In the genomic region with DNA sequence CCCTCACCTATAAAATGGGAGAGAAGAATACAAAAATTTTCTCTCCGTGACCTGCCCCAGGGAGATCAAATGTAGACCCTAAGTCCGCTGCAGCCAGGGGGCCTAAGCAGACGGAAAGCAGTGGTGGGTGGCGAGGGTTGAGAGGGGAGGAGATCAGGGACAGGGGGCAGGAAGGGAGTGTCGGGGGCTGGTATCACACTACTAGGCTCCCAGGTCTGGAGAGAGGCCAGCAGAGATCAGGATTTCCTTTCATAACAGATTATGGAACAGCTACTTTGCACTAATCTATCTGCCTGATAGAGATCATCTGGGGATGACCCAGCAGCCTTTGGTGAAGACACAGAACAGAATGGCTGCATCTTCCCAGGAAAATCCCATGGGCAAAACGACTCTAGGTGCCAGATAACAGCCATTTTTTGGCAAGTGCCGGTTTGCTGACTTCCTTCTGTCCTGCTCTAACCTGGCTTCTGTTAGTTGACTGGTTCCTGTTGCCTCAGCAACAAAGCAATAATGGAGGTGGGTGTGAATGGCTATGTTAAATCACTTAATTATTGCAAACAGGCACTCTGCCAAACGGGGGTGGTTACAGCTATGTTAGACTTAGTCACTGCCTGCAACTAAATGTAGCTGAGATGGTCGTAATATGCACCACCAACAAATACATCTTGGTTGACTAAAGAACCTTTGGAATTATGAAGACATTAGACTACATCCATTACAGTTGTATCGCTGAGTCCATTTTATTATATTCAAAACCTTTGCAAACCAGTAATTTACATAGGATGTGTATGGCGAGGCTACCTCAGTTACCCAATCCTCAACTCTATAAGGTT, we compare ENCODE assay signal across 8 cellular contexts. TPM values are rescaled to one million over a fixed set of nuclear protein-coding genes. Genes with fewer than 3 reads are reported as not detected.
DNase-seq lines count a peak whose midpoint lies in the region; ATAC-seq, FAIRE-seq and TF ChIP-seq lines count a peak whose summit lies in the region.

No MANE protein-coding gene starts in this region.

- H3K36me3 Mint-ChIP-seq in activated CD4-positive, alpha-beta T cell treated with anti-CD3 and anti-CD28 coated beads, Interleukin-2, amount 10 ng/mL, durations not matched to agents 7 days and 5 days (ENCODE audit: low read depth): peaks cover 8% of the 10 kb centered on the region
- H3K36me3 Mint-ChIP-seq in nephron (ENCODE audit: low read depth): no peaks in the 10 kb centered on the region

- H3K27me3 Mint-ChIP-seq in activated CD4-positive, alpha-beta T cell treated with anti-CD3 and anti-CD28 coated beads, Interleukin-2, amount 10 ng/mL, durations not matched to agents 7 days and 5 days: no peaks in the 10 kb centered on the region
- peaks cover 5% of the 10 kb centered on the region for H3K27me3 Mint-ChIP-seq in nephron (ENCODE audit: low read depth)

- H3K4me1 Mint-ChIP-seq in activated CD4-positive, alpha-beta T cell treated with anti-CD3 and anti-CD28 coated beads, Interleukin-2, amount 10 ng/mL, durations not matched to agents 7 days and 5 days: peaks cover 87% of the 10 kb centered on the region
- H3K4me1 Mint-ChIP-seq in nephron: peaks cover 60% of the 10 kb centered on the region

- H3K27ac Mint-ChIP-seq in activated CD4-positive, alpha-beta T cell treated with anti-CD3 and anti-CD28 coated beads, Interleukin-2, amount 10 ng/mL, durations not matched to agents 7 days and 5 days: peak overlapping the region; percentile 39
- peak overlapping the region; percentile 94 to 97 (median 95) for H3K27ac Mint-ChIP-seq in nephron

- POLR2A ChIA-PET in activated CD4-positive, alpha-beta T cell treated with anti-CD3 and anti-CD28 coated beads, Interleukin-2, amount 10 ng/mL, durations not matched to agents 7 days and 5 days (lab: Charles Lee): no interaction called here

- no peak overlapping the region for H3K4me3 Mint-ChIP-seq in activated CD4-positive, alpha-beta T cell treated with anti-CD3 and anti-CD28 coated beads, Interleukin-2, amount 10 ng/mL, durations not matched to agents 7 days and 5 days
- H3K4me3 Mint-ChIP-seq in nephron: peak overlapping the region in 2 of 3 experiments; percentile 12 to 37

- peak; percentile 88 to 96 for DNase-seq in NCI-H2081 (lab: John Stamatoyannopoulos, UW)
- DNase-seq in activated CD4-positive, alpha-beta T cell treated with anti-CD3 and anti-CD28 coated beads, Interleukin-2, amount 10 ng/mL, durations not matched to agents 7 days and 5 days: no peak
- no peak for DNase-seq in foreskin melanocyte
- no peak for DNase-seq in occipital lobe (lab: John Stamatoyannopoulos, UW)

- ATAC-seq in esophagus mucosa (peak; percentile 45), GM21786 (IDR thresholded peaks at IDR 0.05; ENCODE audit: unreplicated experiment) (no peak)

- TF ChIP-seq CTCF in nephron (IDR thresholded peaks at IDR 0.05; ENCODE audit: unreplicated experiment in 3 of 3): no peak

- no peaks in the 10 kb centered on the region for H3K9me3 Mint-ChIP-seq in activated CD4-positive, alpha-beta T cell treated with anti-CD3 and anti-CD28 coated beads, Interleukin-2, amount 10 ng/mL, durations not matched to agents 7 days and 5 days
- H3K9me3 Mint-ChIP-seq in nephron: no peaks in the 10 kb centered on the region

- CTCF ChIA-PET in activated CD4-positive, alpha-beta T cell treated with anti-CD3 and anti-CD28 coated beads, Interleukin-2, amount 10 ng/mL, durations not matched to agents 7 days and 5 days (lab: Charles Lee): interaction anchor here (1.0 to 25.5 kb wide), 6 partner anchors 9 to 189 kb away, joined by 3 to 475 read pairs (median 56); partner anchors contain the start of gene AHCYL1

- FAIRE-seq in G401.6 (lab: Jason Lieb, UNC): peak; percentile 3

RNA-seq across cellular contexts. Expression of gene EPS8L3, which starts 30.0 kb away (rescaled TPM):
- total RNA-seq in activated CD4-positive, alpha-beta T cell treated with anti-CD3 and anti-CD28 coated beads, Interleukin-2, amount 10 ng/mL, durations not matched to agents 7 days and 5 days: not detected
- total RNA-seq in esophagus mucosa: not detected
- not detected for total RNA-seq in occipital lobe

RNA-seq across cellular contexts. Expression of gene GSTM3, which starts 52.9 kb away (rescaled TPM):
- 1 to 10 TPM; 6.3 to 8.2 TPM for total RNA-seq in activated CD4-positive, alpha-beta T cell treated with anti-CD3 and anti-CD28 coated beads, Interleukin-2, amount 10 ng/mL, durations not matched to agents 7 days and 5 days
- total RNA-seq in esophagus mucosa (19.4 TPM), occipital lobe (69.4 TPM)

Comparison
In these comparisons a context has a peak if more than half of its experiments do, and no peak if none do; other contexts are left out.
1. DNase-seq: peak in NCI-H2081 (2 of 2); none in activated CD4-positive, alpha-beta T cell treated with anti-CD3 and anti-CD28 coated beads, Interleukin-2, amount 10 ng/mL, durations not matched to agents 7 days and 5 days (single experiment), foreskin melanocyte (single experiment) and occipital lobe (single experiment).